In genomic region chr17:10737168-10737622, GRCh38 we compare ENCODE assay signal across 8 cellular contexts. TPM values are rescaled to one million over a fixed set of nuclear protein-coding genes. Genes with fewer than 3 reads are reported as not detected.
DNase-seq lines count a peak whose midpoint lies in the region; ATAC-seq, FAIRE-seq and TF ChIP-seq lines count a peak whose summit lies in the region.

No MANE protein-coding gene starts in this region.

- H3K4me3 ChIP-seq in bronchial epithelial cell (ENCODE audit: low read depth, low read length) (no peak overlapping the region), kidney epithelial cell (ENCODE audit: low read depth, low read length) (no peak overlapping the region)

- no peak for FAIRE-seq in bronchial epithelial cell (lab: Jason Lieb, UNC)

- H3K27me3 ChIP-seq in bronchial epithelial cell (ENCODE audit: control insufficient read depth, insufficient read depth, low read length) = no peaks in the 10 kb centered on the region
- peaks cover 2% of the 10 kb centered on the region for H3K27me3 ChIP-seq in kidney epithelial cell (ENCODE audit: control insufficient read depth, insufficient read depth, low read length)

- peak; percentile 23 for ATAC-seq in stimulated activated naive CD8-positive, alpha-beta T cell treated with anti-CD3 and anti-CD28 coated beads, Interleukin-15, Interleukin-2, amounts not matched to agents 100 U/mL and 50 U/mL, for 24 hours
- no peak for ATAC-seq in HG03135 (IDR thresholded peaks at IDR 0.05; ENCODE audit: unreplicated experiment)

- no peaks in the 10 kb centered on the region for H3K36me3 ChIP-seq in bronchial epithelial cell (ENCODE audit: control insufficient read depth, insufficient read depth, low read length)
- no peaks in the 10 kb centered on the region for H3K36me3 ChIP-seq in kidney epithelial cell (ENCODE audit: control insufficient read depth, insufficient read depth, low read length)

- TF ChIP-seq CTCF in bronchial epithelial cell (IDR thresholded peaks at IDR 0.05; ENCODE audit: insufficient read depth, low read length, severe bottlenecking) (peak; percentile 83), kidney epithelial cell (IDR thresholded peaks at IDR 0.05; ENCODE audit: insufficient read depth, low read length, poor library complexity, severe bottlenecking) (peak; percentile 79)

- DNase-seq in DMS 273 treated with DMSO at 0.1 percent for 48 hours (lab: John Stamatoyannopoulos, UW) = peak; percentile 26
- DNase-seq in HPDE6-E6E7 (ENCODE audit: extremely low spot score) = peak; percentile 28
- DNase-seq in SK-N-DZ (ENCODE audit: low spot score) = peak; percentile 62
- DNase-seq in bronchial epithelial cell (ENCODE audit: low read depth) = peak; percentile 55
- DNase-seq in kidney epithelial cell (ENCODE audit: low read depth) = no peak
- DNase-seq in stimulated activated naive CD8-positive, alpha-beta T cell treated with anti-CD3 and anti-CD28 coated beads, Interleukin-15, Interleukin-2, amounts not matched to agents 100 U/mL and 50 U/mL, for 24 hours = peak; percentile 49
- no peak for DNase-seq in NCI-H510A treated with DMSO at 0.1 percent for 48 hours (lab: John Stamatoyannopoulos, UW)

RNA-seq across cellular contexts. Expression of gene TMEM220, which starts 7.4 kb away (rescaled TPM):
- polyA plus RNA-seq in SK-N-DZ (2014; cell fraction: cytosol; rRNA removed) = 0.46 and 0.78 TPM in 2 replicates
- polyA plus RNA-seq in SK-N-DZ (2014; cell fraction: nucleus; rRNA removed) = 0.21 and 0.54 TPM in 2 replicates
- total RNA-seq in bronchial epithelial cell = 0.79 and 0.90 TPM in 2 replicates
- 2.8 and 9.0 TPM in 2 replicates for total RNA-seq in kidney epithelial cell

RNA-seq across cellular contexts. Expression of gene ADPRM, which starts 39.8 kb away (rescaled TPM):
- polyA plus RNA-seq in SK-N-DZ (2014; cell fraction: cytosol; rRNA removed) = 9.9 and 14.2 TPM in 2 replicates
- polyA plus RNA-seq in SK-N-DZ (2014; cell fraction: nucleus; rRNA removed) = 4.1 and 10.5 TPM in 2 replicates
- total RNA-seq in bronchial epithelial cell (14.1 and 20.5 TPM in 2 replicates), kidney epithelial cell (16.4 and 18.8 TPM in 2 replicates)

RNA-seq across cellular contexts. Expression of gene SCO1, which starts 39.9 kb away (rescaled TPM):
- 41.5 and 45.3 TPM in 2 replicates for polyA plus RNA-seq in SK-N-DZ (2014; cell fraction: cytosol; rRNA removed)
- 31.1 and 42.1 TPM in 2 replicates for polyA plus RNA-seq in SK-N-DZ (2014; cell fraction: nucleus; rRNA removed)
- 24.2 and 26.8 TPM in 2 replicates for total RNA-seq in bronchial epithelial cell
- 30.5 and 32.9 TPM in 2 replicates for total RNA-seq in kidney epithelial cell

Comparison
In these comparisons a context has a peak if more than half of its experiments do, and no peak if none do; other contexts are left out.
1. DNase-seq: peak in DMS 273 treated with DMSO at 0.1 percent for 48 hours (single experiment), HPDE6-E6E7 (single experiment), SK-N-DZ (single experiment), bronchial epithelial cell (single experiment) and stimulated activated naive CD8-positive, alpha-beta T cell treated with anti-CD3 and anti-CD28 coated beads, Interleukin-15, Interleukin-2, amounts not matched to agents 100 U/mL and 50 U/mL, for 24 hours (single experiment); none in kidney epithelial cell (single experiment) and NCI-H510A treated with DMSO at 0.1 percent for 48 hours (single experiment).